8 cellular contexts compared by ENCODE assay signal in the genomic region with DNA sequence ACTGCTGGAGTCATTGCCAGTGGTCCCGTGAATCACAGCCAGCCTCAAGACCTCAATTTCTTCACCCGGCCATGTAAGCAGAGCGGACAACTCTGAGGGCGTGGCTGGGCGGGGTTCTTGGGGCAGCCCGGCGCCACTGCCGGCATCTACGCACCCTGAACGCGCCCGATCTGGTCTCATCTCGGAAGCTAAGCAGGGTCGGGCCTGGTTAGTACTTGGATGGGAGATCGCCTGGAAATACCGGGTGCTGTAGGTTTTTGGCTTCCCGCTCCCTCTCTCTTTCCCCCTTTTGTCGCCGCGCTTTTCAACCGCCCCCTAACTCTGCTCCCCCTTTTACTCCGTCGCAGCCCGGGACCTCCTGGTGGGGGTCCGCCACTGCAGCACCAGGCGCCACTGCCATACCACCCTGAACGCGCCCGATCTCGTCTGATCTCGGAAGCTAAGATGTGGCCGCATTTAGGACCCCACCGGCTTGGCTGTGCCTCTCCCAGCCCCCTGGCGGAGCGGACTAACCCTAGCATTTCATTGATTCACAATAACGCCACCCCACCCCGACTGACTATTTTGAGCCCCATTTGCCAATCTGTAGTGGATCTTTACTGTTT. TPM values are rescaled to one million over a fixed set of nuclear protein-coding genes. Genes with fewer than 3 reads are reported as not detected.
DNase-seq lines count a peak whose midpoint lies in the region; ATAC-seq and TF ChIP-seq lines count a peak whose summit lies in the region.

No MANE protein-coding gene starts in this region.

- no peak overlapping the region for H3K27ac Mint-ChIP-seq in activated T-helper 1 cell treated with anti-CD3 and anti-CD28 coated beads, Interleukin-12 subunit alpha, Interleukin-12 subunit beta, Interleukin-2, Interleukin-4 antibody, amounts not matched to agents 30 ng/mL and 10 ng/mL and 1 ng/mL, durations not matched to agents 14 hours and 24 hours and 36 hours
- H3K27ac Mint-ChIP-seq in glutamatergic neuron (ENCODE audit: unreplicated experiment), result peak overlapping the region; percentile 59

- DNase-seq in ELF-1 (ENCODE audit: low read depth, low spot score) (peak; percentile 90), NCI-H1930 (lab: John Stamatoyannopoulos, UW) (peak; percentile 58 to 64), glutamatergic neuron (peak; percentile 70), retina (peak; percentile 80), NAMALWA (ENCODE audit: low spot score) (no peak), COLO668 (lab: John Stamatoyannopoulos, UW; ENCODE audit: unreplicated experiment) (no peak)
- DNase-seq in activated T-helper 1 cell treated with anti-CD3 and anti-CD28 coated beads, Interleukin-12 subunit alpha, Interleukin-12 subunit beta, Interleukin-2, Interleukin-4 antibody, amounts not matched to agents 30 ng/mL and 10 ng/mL and 1 ng/mL, durations not matched to agents 14 hours and 24 hours and 36 hours (ENCODE audit: low spot score), result peak; percentile 45

- no peaks in the 10 kb centered on the region for H3K36me3 Mint-ChIP-seq in activated T-helper 1 cell treated with anti-CD3 and anti-CD28 coated beads, Interleukin-12 subunit alpha, Interleukin-12 subunit beta, Interleukin-2, Interleukin-4 antibody, amounts not matched to agents 30 ng/mL and 10 ng/mL and 1 ng/mL, durations not matched to agents 14 hours and 24 hours and 36 hours (ENCODE audit: low read depth)
- H3K36me3 Mint-ChIP-seq in glutamatergic neuron (ENCODE audit: unreplicated experiment), result no peaks in the 10 kb centered on the region

- H3K4me3 Mint-ChIP-seq in activated T-helper 1 cell treated with anti-CD3 and anti-CD28 coated beads, Interleukin-12 subunit alpha, Interleukin-12 subunit beta, Interleukin-2, Interleukin-4 antibody, amounts not matched to agents 30 ng/mL and 10 ng/mL and 1 ng/mL, durations not matched to agents 14 hours and 24 hours and 36 hours, result peak overlapping the region; percentile 81
- peak overlapping the region; percentile 97 for H3K4me3 Mint-ChIP-seq in glutamatergic neuron (ENCODE audit: unreplicated experiment)

- no peak for ATAC-seq in GM19035 (IDR thresholded peaks at IDR 0.05; ENCODE audit: unreplicated experiment)

- peak; percentile 56 for TF ChIP-seq CTCF in glutamatergic neuron (IDR thresholded peaks at IDR 0.05; ENCODE audit: partially characterized antibody, unreplicated experiment)

- peaks cover 36% of the 10 kb centered on the region for H3K27me3 Mint-ChIP-seq in activated T-helper 1 cell treated with anti-CD3 and anti-CD28 coated beads, Interleukin-12 subunit alpha, Interleukin-12 subunit beta, Interleukin-2, Interleukin-4 antibody, amounts not matched to agents 30 ng/mL and 10 ng/mL and 1 ng/mL, durations not matched to agents 14 hours and 24 hours and 36 hours (ENCODE audit: insufficient read depth)
- peaks cover 10% of the 10 kb centered on the region for H3K27me3 Mint-ChIP-seq in glutamatergic neuron (ENCODE audit: unreplicated experiment)

- intact Hi-C loops in activated T-helper 1 cell treated with anti-CD3 and anti-CD28 coated beads, Interleukin-12 subunit alpha, Interleukin-12 subunit beta, Interleukin-2, Interleukin-4 antibody, amounts not matched to agents 30 ng/mL and 10 ng/mL and 1 ng/mL, durations not matched to agents 14 hours and 24 hours and 36 hours (cut with micrococcal nuclease), result loop anchor here (5.0 kb wide), 1 partner anchor 40 kb away; a partner anchor contains a TSS

- peaks cover 7% of the 10 kb centered on the region for H3K4me1 Mint-ChIP-seq in activated T-helper 1 cell treated with anti-CD3 and anti-CD28 coated beads, Interleukin-12 subunit alpha, Interleukin-12 subunit beta, Interleukin-2, Interleukin-4 antibody, amounts not matched to agents 30 ng/mL and 10 ng/mL and 1 ng/mL, durations not matched to agents 14 hours and 24 hours and 36 hours (ENCODE audit: low read depth)
- peaks cover 4% of the 10 kb centered on the region for H3K4me1 Mint-ChIP-seq in glutamatergic neuron (ENCODE audit: low read depth, unreplicated experiment)

- no peaks in the 10 kb centered on the region for H3K9me3 Mint-ChIP-seq in activated T-helper 1 cell treated with anti-CD3 and anti-CD28 coated beads, Interleukin-12 subunit alpha, Interleukin-12 subunit beta, Interleukin-2, Interleukin-4 antibody, amounts not matched to agents 30 ng/mL and 10 ng/mL and 1 ng/mL, durations not matched to agents 14 hours and 24 hours and 36 hours
- H3K9me3 Mint-ChIP-seq in glutamatergic neuron (ENCODE audit: unreplicated experiment), result peaks cover 1% of the 10 kb centered on the region

RNA-seq across cellular contexts. Expression of a gene that starts 25.3 kb away (rescaled TPM):
- 0.73 and 1.0 TPM in 2 replicates for total RNA-seq in activated T-helper 1 cell treated with anti-CD3 and anti-CD28 coated beads, Interleukin-12 subunit alpha, Interleukin-12 subunit beta, Interleukin-2, Interleukin-4 antibody, amounts not matched to agents 30 ng/mL and 10 ng/mL and 1 ng/mL, durations not matched to agents 14 hours and 24 hours and 36 hours
- 8.2 TPM for total RNA-seq in glutamatergic neuron (ENCODE audit: unreplicated experiment)

RNA-seq across cellular contexts. Expression of a gene that starts 41.8 kb away (rescaled TPM):
- total RNA-seq in activated T-helper 1 cell treated with anti-CD3 and anti-CD28 coated beads, Interleukin-12 subunit alpha, Interleukin-12 subunit beta, Interleukin-2, Interleukin-4 antibody, amounts not matched to agents 30 ng/mL and 10 ng/mL and 1 ng/mL, durations not matched to agents 14 hours and 24 hours and 36 hours, result 52.8 and 59.2 TPM in 2 replicates
- 63.6 TPM for total RNA-seq in glutamatergic neuron (ENCODE audit: unreplicated experiment)

Comparison
In these comparisons a context has a peak if more than half of its experiments do, and no peak if none do; other contexts are left out.
1. DNase-seq: peak in ELF-1 (single experiment), NCI-H1930 (2 of 2), activated T-helper 1 cell treated with anti-CD3 and anti-CD28 coated beads, Interleukin-12 subunit alpha, Interleukin-12 subunit beta, Interleukin-2, Interleukin-4 antibody, amounts not matched to agents 30 ng/mL and 10 ng/mL and 1 ng/mL, durations not matched to agents 14 hours and 24 hours and 36 hours (single experiment), glutamatergic neuron (single experiment) and retina (single experiment); none in NAMALWA (single experiment) and COLO668 (single experiment).